Comparison of ENCODE assay signal across 1 cellular context in the genomic region with DNA sequence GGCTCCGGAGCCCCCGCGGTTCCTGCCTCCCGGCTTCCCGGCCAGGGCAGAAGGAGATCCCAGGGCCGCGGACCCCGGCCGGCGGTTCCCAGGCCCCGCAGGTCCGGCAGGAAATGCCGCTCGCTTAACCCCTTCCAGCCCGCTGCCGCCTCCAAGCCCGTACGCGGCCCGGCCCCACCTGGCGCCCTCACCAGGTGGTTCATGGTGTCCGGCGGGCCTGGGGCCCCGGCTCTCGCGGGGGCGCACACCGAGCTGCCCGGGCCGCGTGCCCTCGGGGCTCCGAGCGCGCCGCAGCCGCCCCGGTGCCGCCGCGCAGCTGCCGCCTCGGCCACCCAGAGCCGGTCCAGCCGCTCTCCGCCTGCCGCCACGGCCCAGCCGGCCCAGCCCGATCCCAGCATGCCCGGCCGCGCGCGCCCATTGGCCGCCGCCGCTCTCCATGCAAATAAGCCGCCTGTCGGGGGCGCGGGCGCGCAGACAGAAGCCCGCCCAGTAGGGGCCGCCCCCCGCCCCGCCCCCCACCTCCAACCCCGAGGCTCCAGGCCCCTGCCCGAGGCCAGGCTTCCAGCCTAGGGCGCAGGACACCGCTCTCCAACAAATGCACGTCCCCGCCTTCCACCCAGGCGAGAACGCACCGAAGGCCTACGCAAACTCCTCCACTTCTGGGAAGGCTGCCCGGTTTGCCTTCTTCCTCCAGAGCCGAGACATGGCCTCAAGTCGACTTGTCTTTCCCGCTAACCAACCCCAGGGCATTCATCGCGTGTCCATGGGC.
TF ChIP-seq lines count a peak whose summit lies in the region.

A gene with protein sequence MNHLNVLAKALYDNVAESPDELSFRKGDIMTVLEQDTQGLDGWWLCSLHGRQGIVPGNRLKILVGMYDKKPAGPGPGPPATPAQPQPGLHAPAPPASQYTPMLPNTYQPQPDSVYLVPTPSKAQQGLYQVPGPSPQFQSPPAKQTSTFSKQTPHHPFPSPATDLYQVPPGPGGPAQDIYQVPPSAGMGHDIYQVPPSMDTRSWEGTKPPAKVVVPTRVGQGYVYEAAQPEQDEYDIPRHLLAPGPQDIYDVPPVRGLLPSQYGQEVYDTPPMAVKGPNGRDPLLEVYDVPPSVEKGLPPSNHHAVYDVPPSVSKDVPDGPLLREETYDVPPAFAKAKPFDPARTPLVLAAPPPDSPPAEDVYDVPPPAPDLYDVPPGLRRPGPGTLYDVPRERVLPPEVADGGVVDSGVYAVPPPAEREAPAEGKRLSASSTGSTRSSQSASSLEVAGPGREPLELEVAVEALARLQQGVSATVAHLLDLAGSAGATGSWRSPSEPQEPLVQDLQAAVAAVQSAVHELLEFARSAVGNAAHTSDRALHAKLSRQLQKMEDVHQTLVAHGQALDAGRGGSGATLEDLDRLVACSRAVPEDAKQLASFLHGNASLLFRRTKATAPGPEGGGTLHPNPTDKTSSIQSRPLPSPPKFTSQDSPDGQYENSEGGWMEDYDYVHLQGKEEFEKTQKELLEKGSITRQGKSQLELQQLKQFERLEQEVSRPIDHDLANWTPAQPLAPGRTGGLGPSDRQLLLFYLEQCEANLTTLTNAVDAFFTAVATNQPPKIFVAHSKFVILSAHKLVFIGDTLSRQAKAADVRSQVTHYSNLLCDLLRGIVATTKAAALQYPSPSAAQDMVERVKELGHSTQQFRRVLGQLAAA (minus strand): TSS at position 345 of the 769 bp plus-strand sequence. CDS start 142 bp downstream, at position 203.

TF ChIP-seq in SK-N-SH, 30 proteins besides CTCF, POLR2A, EP300 and RAD21 (continued from another document):
- TF ChIP-seq, protein P1, sequence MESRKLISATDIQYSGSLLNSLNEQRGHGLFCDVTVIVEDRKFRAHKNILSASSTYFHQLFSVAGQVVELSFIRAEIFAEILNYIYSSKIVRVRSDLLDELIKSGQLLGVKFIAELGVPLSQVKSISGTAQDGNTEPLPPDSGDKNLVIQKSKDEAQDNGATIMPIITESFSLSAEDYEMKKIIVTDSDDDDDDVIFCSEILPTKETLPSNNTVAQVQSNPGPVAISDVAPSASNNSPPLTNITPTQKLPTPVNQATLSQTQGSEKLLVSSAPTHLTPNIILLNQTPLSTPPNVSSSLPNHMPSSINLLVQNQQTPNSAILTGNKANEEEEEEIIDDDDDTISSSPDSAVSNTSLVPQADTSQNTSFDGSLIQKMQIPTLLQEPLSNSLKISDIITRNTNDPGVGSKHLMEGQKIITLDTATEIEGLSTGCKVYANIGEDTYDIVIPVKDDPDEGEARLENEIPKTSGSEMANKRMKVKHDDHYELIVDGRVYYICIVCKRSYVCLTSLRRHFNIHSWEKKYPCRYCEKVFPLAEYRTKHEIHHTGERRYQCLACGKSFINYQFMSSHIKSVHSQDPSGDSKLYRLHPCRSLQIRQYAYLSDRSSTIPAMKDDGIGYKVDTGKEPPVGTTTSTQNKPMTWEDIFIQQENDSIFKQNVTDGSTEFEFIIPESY (IDR thresholded peaks at IDR 0.05; ENCODE audit: borderline replicate concordance, low read depth) = no peak
- TF ChIP-seq TAF1 (IDR thresholded peaks at IDR 0.05; ENCODE audit: borderline replicate concordance, low read depth, low read length) (0 out of 2 replicates have a peak, but pooled peaks have one; percentile 10), FOXM1 (IDR thresholded peaks at IDR 0.05; ENCODE audit: low read depth) (no peak), RFX5 (IDR thresholded peaks at IDR 0.05; ENCODE audit: low read length) (no peak), NFIC (IDR thresholded peaks at IDR 0.05; ENCODE audit: borderline replicate concordance) (no peak), SIN3A (IDR thresholded peaks at IDR 0.05; ENCODE audit: borderline replicate concordance, low read depth, low read length) (no peak)
- TF ChIP-seq, protein P2, sequence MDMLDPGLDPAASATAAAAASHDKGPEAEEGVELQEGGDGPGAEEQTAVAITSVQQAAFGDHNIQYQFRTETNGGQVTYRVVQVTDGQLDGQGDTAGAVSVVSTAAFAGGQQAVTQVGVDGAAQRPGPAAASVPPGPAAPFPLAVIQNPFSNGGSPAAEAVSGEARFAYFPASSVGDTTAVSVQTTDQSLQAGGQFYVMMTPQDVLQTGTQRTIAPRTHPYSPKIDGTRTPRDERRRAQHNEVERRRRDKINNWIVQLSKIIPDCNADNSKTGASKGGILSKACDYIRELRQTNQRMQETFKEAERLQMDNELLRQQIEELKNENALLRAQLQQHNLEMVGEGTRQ (IDR thresholded peaks at IDR 0.05; ENCODE audit: borderline replicate concordance, low read depth, low read length) = no peak
- TF ChIP-seq, protein P3, sequence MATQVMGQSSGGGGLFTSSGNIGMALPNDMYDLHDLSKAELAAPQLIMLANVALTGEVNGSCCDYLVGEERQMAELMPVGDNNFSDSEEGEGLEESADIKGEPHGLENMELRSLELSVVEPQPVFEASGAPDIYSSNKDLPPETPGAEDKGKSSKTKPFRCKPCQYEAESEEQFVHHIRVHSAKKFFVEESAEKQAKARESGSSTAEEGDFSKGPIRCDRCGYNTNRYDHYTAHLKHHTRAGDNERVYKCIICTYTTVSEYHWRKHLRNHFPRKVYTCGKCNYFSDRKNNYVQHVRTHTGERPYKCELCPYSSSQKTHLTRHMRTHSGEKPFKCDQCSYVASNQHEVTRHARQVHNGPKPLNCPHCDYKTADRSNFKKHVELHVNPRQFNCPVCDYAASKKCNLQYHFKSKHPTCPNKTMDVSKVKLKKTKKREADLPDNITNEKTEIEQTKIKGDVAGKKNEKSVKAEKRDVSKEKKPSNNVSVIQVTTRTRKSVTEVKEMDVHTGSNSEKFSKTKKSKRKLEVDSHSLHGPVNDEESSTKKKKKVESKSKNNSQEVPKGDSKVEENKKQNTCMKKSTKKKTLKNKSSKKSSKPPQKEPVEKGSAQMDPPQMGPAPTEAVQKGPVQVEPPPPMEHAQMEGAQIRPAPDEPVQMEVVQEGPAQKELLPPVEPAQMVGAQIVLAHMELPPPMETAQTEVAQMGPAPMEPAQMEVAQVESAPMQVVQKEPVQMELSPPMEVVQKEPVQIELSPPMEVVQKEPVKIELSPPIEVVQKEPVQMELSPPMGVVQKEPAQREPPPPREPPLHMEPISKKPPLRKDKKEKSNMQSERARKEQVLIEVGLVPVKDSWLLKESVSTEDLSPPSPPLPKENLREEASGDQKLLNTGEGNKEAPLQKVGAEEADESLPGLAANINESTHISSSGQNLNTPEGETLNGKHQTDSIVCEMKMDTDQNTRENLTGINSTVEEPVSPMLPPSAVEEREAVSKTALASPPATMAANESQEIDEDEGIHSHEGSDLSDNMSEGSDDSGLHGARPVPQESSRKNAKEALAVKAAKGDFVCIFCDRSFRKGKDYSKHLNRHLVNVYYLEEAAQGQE (IDR thresholded peaks at IDR 0.05; ENCODE audit: low read depth, low read length) = no peak
